In the genomic region with DNA sequence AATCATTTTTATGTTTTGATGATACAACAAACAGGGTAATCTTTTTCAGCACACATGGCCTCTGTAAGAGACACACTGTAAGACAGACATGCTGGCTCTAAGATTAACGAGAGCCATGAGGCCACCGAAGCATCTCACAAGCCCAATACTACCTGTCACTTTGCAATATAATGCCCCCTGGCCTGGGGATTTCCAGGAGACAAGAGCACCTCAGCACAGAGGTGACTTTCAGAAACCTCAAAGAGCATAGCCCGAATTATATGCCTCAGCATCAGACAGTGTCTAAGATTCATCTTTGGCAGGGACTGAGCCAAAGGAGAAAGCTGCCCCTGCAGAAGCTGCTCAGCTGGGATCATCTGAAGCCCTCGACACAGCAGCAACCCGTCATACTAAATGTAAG, we compare ENCODE assay signal across 20 cellular contexts. TPM values are rescaled to one million over a fixed set of nuclear protein-coding genes. Genes with fewer than 3 reads are reported as not detected.
DNase-seq lines count a peak whose midpoint lies in the region; ATAC-seq, FAIRE-seq and TF ChIP-seq lines count a peak whose summit lies in the region.
"Had no signal": no experiment of that assay in that cellular context is flagged by ENCODE, and none has a peak within 500 bp of the region (broad histone marks: within the 10 kb centered on the region; RNA-seq: fewer than 3 reads in every experiment).

No MANE protein-coding gene starts in this region.

- peak overlapping the region; percentile 98 for H3K27ac Mint-ChIP-seq in T-helper 17 cell
- H3K27ac Mint-ChIP-seq in astrocyte (ENCODE audit: unreplicated experiment): peak overlapping the region; percentile 21
- H3K27ac Mint-ChIP-seq: B cell; stimulated activated naive B cell treated with anti-CD40 and anti-IgM and Interleukin-4, amounts not matched to agents 10 μg/mL and 1 μg/mL and 100 μg/mL, for 72 hours had no signal

- no peak overlapping the region for H3K9ac ChIP-seq in astrocyte (ENCODE audit: low read length)

- H3K27ac ChIP-seq in astrocyte (ENCODE audit: low read depth, low read length) (no peak overlapping the region), substantia nigra (ENCODE audit: low read depth, low read length, poor library complexity, severe bottlenecking) (no peak overlapping the region)
- H3K27ac ChIP-seq: upper lobe of left lung had no signal

- H4K20me1 ChIP-seq in astrocyte (ENCODE audit: insufficient read depth, low read length): no peaks in the 10 kb centered on the region

- no peak for FAIRE-seq in astrocyte (lab: Jason Lieb, UNC)

- H3K4me1 ChIP-seq in astrocyte (ENCODE audit: insufficient read depth, low read length): no peaks in the 10 kb centered on the region

- H3K79me2 ChIP-seq in astrocyte (ENCODE audit: insufficient read depth, low read length): no peaks in the 10 kb centered on the region

- H3K4me3 ChIP-seq in astrocyte (ENCODE audit: insufficient read depth, low read depth, low read length): no peak overlapping the region
- H3K4me3 ChIP-seq: adrenal gland, upper lobe of left lung had no signal

- H3K4me2 ChIP-seq in astrocyte (ENCODE audit: low read length): no peak overlapping the region

- no peaks in the 10 kb centered on the region for H3K36me3 ChIP-seq in astrocyte (ENCODE audit: insufficient read depth, low read length)
- H3K36me3 ChIP-seq: adrenal gland, upper lobe of left lung had no signal

- no peaks in the 10 kb centered on the region for H3K27me3 Mint-ChIP-seq in T-helper 17 cell
- H3K27me3 Mint-ChIP-seq in astrocyte (ENCODE audit: low read depth, unreplicated experiment): peaks cover 8% of the 10 kb centered on the region

- no peak overlapping the region for H3K4me3 Mint-ChIP-seq in T-helper 17 cell
- H3K4me3 Mint-ChIP-seq in astrocyte (ENCODE audit: unreplicated experiment): no peak overlapping the region
- H3K4me3 Mint-ChIP-seq: B cell; stimulated activated naive B cell treated with anti-CD40 and anti-IgM and Interleukin-4, amounts not matched to agents 10 μg/mL and 1 μg/mL and 100 μg/mL, for 72 hours had no signal

- H2AFZ ChIP-seq in astrocyte (ENCODE audit: low read depth, low read length): no peak overlapping the region

- H3K4me1 Mint-ChIP-seq in T-helper 17 cell (peaks cover 37% of the 10 kb centered on the region), astrocyte (ENCODE audit: low read depth, unreplicated experiment) (peaks cover 34% of the 10 kb centered on the region)
- H3K4me1 Mint-ChIP-seq: B cell; stimulated activated naive B cell treated with anti-CD40 and anti-IgM and Interleukin-4, amounts not matched to agents 10 μg/mL and 1 μg/mL and 100 μg/mL, for 72 hours had no signal

- TF ChIP-seq CTCF in astrocyte (IDR thresholded peaks at IDR 0.05; ENCODE audit: insufficient read depth, low read depth, low read length): no peak

- no peaks in the 10 kb centered on the region for H3K27me3 ChIP-seq in astrocyte (ENCODE audit: insufficient read depth, low read length)
- H3K27me3 ChIP-seq: adrenal gland, upper lobe of left lung had no signal

- H3K9me3 ChIP-seq in T-helper 17 cell (ENCODE audit: control insufficient read depth, low read length, poor library complexity, severe bottlenecking) (no peaks in the 10 kb centered on the region), astrocyte (ENCODE audit: insufficient read depth, low read depth, low read length) (no peaks in the 10 kb centered on the region)
- H3K9me3 ChIP-seq: adrenal gland, upper lobe of left lung had no signal

- H3K9me3 Mint-ChIP-seq in astrocyte (ENCODE audit: unreplicated experiment): peaks cover 2% of the 10 kb centered on the region
- H3K9me3 Mint-ChIP-seq: stimulated activated naive B cell treated with anti-CD40 and anti-IgM and Interleukin-4, amounts not matched to agents 10 μg/mL and 1 μg/mL and 100 μg/mL, for 72 hours had no signal

- H3K36me3 Mint-ChIP-seq in T-helper 17 cell (ENCODE audit: low read depth) (no peaks in the 10 kb centered on the region), astrocyte (ENCODE audit: low read depth, unreplicated experiment) (no peaks in the 10 kb centered on the region)
- H3K36me3 Mint-ChIP-seq: stimulated activated naive B cell treated with anti-CD40 and anti-IgM and Interleukin-4, amounts not matched to agents 10 μg/mL and 1 μg/mL and 100 μg/mL, for 72 hours had no signal

- DNase-seq in stimulated activated CD8-positive, alpha-beta memory T cell treated with anti-CD3 and anti-CD28 coated beads, Interleukin-12 subunit alpha, Interleukin-12 subunit beta, amount 100 ng/mL, for 4 hours (ENCODE audit: low read depth): peak; percentile 8
- DNase-seq in stimulated activated CD8-positive, alpha-beta memory T cell treated with anti-CD3 and anti-CD28 coated beads, Interleukin-4, amount 100 ng/mL, for 48 hours: no peak
- peak in 1 of 3 donors; percentile 12 for DNase-seq in T-helper 17 cell
- no peak for DNase-seq in astrocyte (ENCODE audit: low read depth)
- DNase-seq in nucleus accumbens (lab: John Stamatoyannopoulos, UW): no peak
- DNase-seq in substantia nigra (lab: John Stamatoyannopoulos, UW): no peak
- DNase-seq in NCI-H1930 (lab: John Stamatoyannopoulos, UW): no peak
- DNase-seq: activated CD4-positive, CD25-positive, alpha-beta regulatory T cell treated with anti-CD3 and anti-CD28 coated beads, Interleukin-2, amount 50 U/mL, for 72 hours; central memory CD4-positive, alpha-beta T cell; NCI-H1417; NCI-H226; stimulated activated naive B cell treated with anti-CD40 and anti-IgM and Interleukin-4, amounts not matched to agents 10 μg/mL and 1 μg/mL and 100 μg/mL, for 72 hours; T-helper 9 cell had no signal

- ATAC-seq in T-helper 17 cell: no peak
- ATAC-seq: stimulated activated naive B cell treated with anti-CD40 and anti-IgM and Interleukin-4, amounts not matched to agents 10 μg/mL and 1 μg/mL and 100 μg/mL, for 72 hours had no signal

RNA-seq across cellular contexts. Expression of gene TMEM213, which starts 44.2 kb away (rescaled TPM):
- total RNA-seq in T-helper 17 cell (not detected), astrocyte (not detected in 2 replicates)
- total RNA-seq: adrenal gland, B cell, H7, LHCN-M2, liver, pulmonary artery endothelial cell had no signal

RNA-seq across cellular contexts. Expression of gene ATP6V0A4, which starts 44.4 kb away (rescaled TPM):
- total RNA-seq in T-helper 17 cell: not detected
- total RNA-seq in astrocyte: 0.19 and 0.25 TPM in 2 replicates
- total RNA-seq: adrenal gland, B cell, liver had no signal

RNA-seq across cellular contexts. Expression of gene SVOPL, which starts 52.4 kb away (rescaled TPM):
- total RNA-seq in T-helper 17 cell (not detected), astrocyte (0.34 and 0.48 TPM in 2 replicates)
- total RNA-seq: B cell, LHCN-M2, pulmonary artery endothelial cell had no signal
